Comparison of ENCODE assay signal across 10 cellular contexts in the genomic region with DNA sequence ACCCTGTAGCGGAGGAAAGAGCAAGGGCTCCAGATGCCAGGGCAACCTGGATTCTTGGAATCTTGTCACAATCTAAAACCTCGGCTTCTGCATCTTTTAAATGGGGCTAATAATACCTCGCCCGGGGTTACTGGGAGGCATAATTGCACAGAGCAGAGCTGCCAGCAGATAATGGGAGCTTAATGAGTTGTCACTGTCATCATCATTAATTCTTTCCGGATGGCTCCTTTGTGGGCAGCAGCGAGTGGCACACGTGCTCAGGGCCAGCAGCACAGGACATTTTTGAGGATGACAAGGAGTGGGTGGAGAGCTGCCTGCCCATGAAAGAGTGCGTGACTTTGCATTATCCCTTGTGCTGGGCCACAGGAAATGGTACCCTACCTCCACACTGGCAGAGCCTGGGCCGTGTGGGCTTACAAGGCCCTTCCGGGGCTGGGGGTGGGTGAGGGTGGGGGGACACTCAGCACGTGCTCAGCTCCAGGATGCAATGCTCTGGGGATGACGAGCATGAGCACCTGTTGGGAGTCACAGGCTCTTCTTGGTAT. TPM values are rescaled to one million over a fixed set of nuclear protein-coding genes. Genes with fewer than 3 reads are reported as not detected.
DNase-seq lines count a peak whose midpoint lies in the region; ATAC-seq and TF ChIP-seq lines count a peak whose summit lies in the region.
"Had no signal": no experiment of that assay in that cellular context is flagged by ENCODE, and none has a peak within 500 bp of the region (broad histone marks: within the 10 kb centered on the region; RNA-seq: fewer than 3 reads in every experiment).

No MANE protein-coding gene starts in this region.

- no peak overlapping the region for H3K14ac ChIP-seq in trophoblast cell (ENCODE audit: low read length)

- 45 to 66% methylated on average over 4 to 12 of the region's 12 CpGs for WGBS in body of pancreas, 2 donors
- WGBS in trophoblast cell (ENCODE audit: extremely low coverage, insufficient coverage, insufficient read length): no CpG with 5 or more reads among the region's 12 CpGs

- no peak overlapping the region for H3K4me3 ChIP-seq in body of pancreas
- no peak overlapping the region for H3K4me3 ChIP-seq in trophoblast cell (ENCODE audit: low read depth, low read length)

- peaks cover 64% of the 10 kb centered on the region for H3K79me1 ChIP-seq in trophoblast cell (ENCODE audit: low read length)

- H3K27me3 ChIP-seq in body of pancreas (no peaks in the 10 kb centered on the region), trophoblast cell (ENCODE audit: insufficient read depth, low read length) (no peaks in the 10 kb centered on the region)

- no peak overlapping the region for H4K12ac ChIP-seq in trophoblast cell (ENCODE audit: low read depth, low read length)

- DNase-seq in NCI-H1105 treated with DMSO at 0.1 percent for 48 hours (lab: John Stamatoyannopoulos, UW): peak; percentile 75
- DNase-seq in body of pancreas: no peak
- no peak for DNase-seq in trophoblast cell
- no peak for DNase-seq in A172 (ENCODE audit: low spot score)
- no peak for DNase-seq in NCI-H526 treated with DMSO at 0.1 percent for 48 hours (lab: John Stamatoyannopoulos, UW)
- DNase-seq: mesendoderm, occipital lobe had no signal

- H2BK120ac ChIP-seq in trophoblast cell (ENCODE audit: insufficient read depth, low read length, poor library complexity): peak overlapping the region; percentile 78

- peak overlapping the region; percentile 92 for H2BK12ac ChIP-seq in trophoblast cell (ENCODE audit: low read length)

- H3K4me2 ChIP-seq in trophoblast cell (ENCODE audit: low read length): no peak overlapping the region

- peak overlapping the region; percentile 82 for H4K91ac ChIP-seq in trophoblast cell (ENCODE audit: low read depth, low read length)

- H3K9ac ChIP-seq in trophoblast cell (ENCODE audit: low read length): no peak overlapping the region

- H3K23ac ChIP-seq in trophoblast cell (ENCODE audit: low read length): no peak overlapping the region

- no peak overlapping the region for H2BK5ac ChIP-seq in trophoblast cell (ENCODE audit: low read depth, low read length, poor library complexity)

- peak overlapping the region; percentile 92 for H3K18ac ChIP-seq in trophoblast cell (ENCODE audit: low read length)

- ATAC-seq in body of pancreas: no peak
- no peak for ATAC-seq in GM21619 (IDR thresholded peaks at IDR 0.05; ENCODE audit: unreplicated experiment)
- no peak for ATAC-seq in GM19023 (IDR thresholded peaks at IDR 0.05; ENCODE audit: unreplicated experiment)

- no peak overlapping the region for H4K8ac ChIP-seq in trophoblast cell (ENCODE audit: low read depth, low read length)

- H3K27ac ChIP-seq in C4-2B (peak overlapping the region; percentile 91), body of pancreas (peak overlapping the region; percentile 68 to 87 (median 80)), trophoblast cell (ENCODE audit: low read depth, low read length) (no peak overlapping the region)

- H3K4me1 ChIP-seq in body of pancreas: peaks cover 86% of the 10 kb centered on the region
- H3K4me1 ChIP-seq in trophoblast cell (ENCODE audit: control insufficient read depth in 1 of 2, insufficient read depth in 2 of 2, low read length in 2 of 2): peaks cover 47 to 55% of the 10 kb centered on the region in 2 experiments

- no peaks in the 10 kb centered on the region for H3K36me3 ChIP-seq in body of pancreas (replicated peaks in 1 of 2; ENCODE audit: insufficient read depth in 1 of 2, low read depth in 2 of 2)
- peaks cover 6 to 16% of the 10 kb centered on the region in 2 experiments for H3K36me3 ChIP-seq in trophoblast cell (ENCODE audit: control insufficient read depth in 1 of 2, insufficient read depth in 2 of 2, low read length in 2 of 2)

- H2AK5ac ChIP-seq in trophoblast cell (ENCODE audit: low read length): peak overlapping the region; percentile 98

- H3K4ac ChIP-seq in trophoblast cell (ENCODE audit: low read depth, low read length): no peak overlapping the region

- no peak for TF ChIP-seq POLR2A in body of pancreas (IDR thresholded peaks at IDR 0.05)

- H3K9me3 ChIP-seq in body of pancreas (no peaks in the 10 kb centered on the region), trophoblast cell (ENCODE audit: insufficient read depth, low read depth, low read length) (no peaks in the 10 kb centered on the region)

- TF ChIP-seq CTCF in C4-2B (conservative IDR thresholded peaks at IDR 0.05): no peak
- no peak for TF ChIP-seq CTCF in body of pancreas (IDR thresholded peaks at IDR 0.05)

- intact Hi-C loops in body of pancreas (cut with DNase I): no loop called here

- no peak overlapping the region for H2AFZ ChIP-seq in trophoblast cell (ENCODE audit: insufficient read depth, low read length, poor library complexity)

- H3K79me2 ChIP-seq in trophoblast cell (ENCODE audit: control insufficient read depth, insufficient read depth, low read length, poor library complexity): peaks cover 35% of the 10 kb centered on the region

RNA-seq across cellular contexts. Expression of a gene that starts 5.7 kb away (rescaled TPM):
- 10 to 100 TPM in 1 of 2 donors, 1 to 10 TPM in 1; 7.0 to 15.8 TPM for total RNA-seq in body of pancreas
- polyA plus RNA-seq in trophoblast cell (2013): 16.2 and 16.3 TPM in 2 replicates
- total RNA-seq in A172 (2014; rRNA removed; shearing (Covaris generic)): 9.8 and 13.4 TPM in 2 replicates
